Comparison of ENCODE assay signal across 14 cellular contexts in genomic region chr7:95649546-95649945, GRCh38. TPM values are rescaled to one million over a fixed set of nuclear protein-coding genes. Genes with fewer than 3 reads are reported as not detected.
DNase-seq lines count a peak whose midpoint lies in the region; ATAC-seq, FAIRE-seq and TF ChIP-seq lines count a peak whose summit lies in the region.
"Had no signal": no experiment of that assay in that cellular context is flagged by ENCODE, and none has a peak within 500 bp of the region (broad histone marks: within the 10 kb centered on the region; RNA-seq: fewer than 3 reads in every experiment).

No MANE protein-coding gene starts in this region.

- no peaks in the 10 kb centered on the region for H3K9me2 ChIP-seq in GM23248 (ENCODE audit: insufficient read depth)

- intact Hi-C loops in pancreas (cut with DNase I), result no loop called here

- no peak for FAIRE-seq in pancreas (lab: Jason Lieb, UNC)

- no peaks in the 10 kb centered on the region for H3K79me2 ChIP-seq in GM23248 (ENCODE audit: insufficient read depth)

- no peaks in the 10 kb centered on the region for H3K4me1 ChIP-seq in GM23248 (ENCODE audit: insufficient read depth)
- H3K4me1 ChIP-seq in RWPE2 (ENCODE audit: insufficient read depth, poor library complexity, severe bottlenecking), result no peaks in the 10 kb centered on the region
- no peaks in the 10 kb centered on the region for H3K4me1 ChIP-seq in pancreas
- H3K4me1 ChIP-seq: A549, BE2C had no signal

- in situ Hi-C loops in GM23248 (cut with MboI), result no loop called here

- H3F3A ChIP-seq in GM23248 (ENCODE audit: insufficient read depth), result no peaks in the 10 kb centered on the region

- H3K27ac ChIP-seq in GM23248, result no peak overlapping the region
- H3K27ac ChIP-seq in RWPE2 (ENCODE audit: poor library complexity, severe bottlenecking), result no peak overlapping the region
- H3K27ac ChIP-seq in pancreas, result no peak overlapping the region
- H3K27ac ChIP-seq: A549, C4-2B, HL-60 had no signal

- no peak overlapping the region for H2AFZ ChIP-seq in GM23248

- no peak for TF ChIP-seq CTCF in RWPE2 (IDR thresholded peaks at IDR 0.05; ENCODE audit: poor library complexity, severe bottlenecking)
- no peak for TF ChIP-seq CTCF in fibroblast of mammary gland (conservative IDR thresholded peaks at IDR 0.05; ENCODE audit: control insufficient read depth, insufficient read depth, low read depth, low read length)
- TF ChIP-seq CTCF in pancreas (IDR thresholded peaks at IDR 0.05), result no peak

- H3K4me3 ChIP-seq in GM23248 (no peak overlapping the region), RWPE2 (ENCODE audit: severe bottlenecking) (no peak overlapping the region), fibroblast of mammary gland (ENCODE audit: control insufficient read depth, low read depth, low read length) (no peak overlapping the region), pancreas (no peak overlapping the region)
- H3K4me3 ChIP-seq: A549, GM23338 had no signal

- peak; percentile 13 for DNase-seq in GM23248
- DNase-seq in RWPE2 (ENCODE audit: low spot score), result no peak
- DNase-seq in fibroblast of mammary gland (ENCODE audit: low read depth), result peak; percentile 56
- no peak for DNase-seq in pancreas
- DNase-seq: BE2C; CD4-positive, alpha-beta memory T cell; DMS153; H7 had no signal

- no peak overlapping the region for H3K4me2 ChIP-seq in GM23248 (ENCODE audit: unreplicated experiment)
- H3K4me2 ChIP-seq: A549, GM23338 had no signal

- ATAC-seq in RWPE2 (ENCODE audit: low read depth) (0 out of 3 replicates have a peak, but pooled peaks have one; percentile 31), GM19467 (IDR thresholded peaks at IDR 0.05; ENCODE audit: unreplicated experiment) (no peak), pancreas (no peak), SK-N-SH treated with all-trans-retinoic acid at 6 μM for 48 hours (no peak)
- ATAC-seq: GM23338 had no signal

- H4K20me1 ChIP-seq in GM23248 (ENCODE audit: insufficient read depth), result no peaks in the 10 kb centered on the region

- WGBS in GM23248 (ENCODE audit: low coverage in 1 of 2, low lambda C conversion rate in 2 of 2, missing lambda C conversion rate in 2 of 2), 2 experiments, result 54 to 57% methylated on average over 3 of the region's 3 CpGs
- WGBS in pancreas, 2 donors, result 60 to 61% methylated on average over 3 of the region's 3 CpGs

- H3K9ac ChIP-seq in GM23248, result no peak overlapping the region

- H3K9me3 ChIP-seq in GM23248 (ENCODE audit: low read depth) (no peaks in the 10 kb centered on the region), RWPE2 (ENCODE audit: severe bottlenecking) (no peaks in the 10 kb centered on the region), pancreas (no peaks in the 10 kb centered on the region)
- H3K9me3 ChIP-seq: A549, BE2C had no signal

- H3K36me3 ChIP-seq in GM23248 (ENCODE audit: low read depth) (no peaks in the 10 kb centered on the region), RWPE2 (ENCODE audit: low read depth) (no peaks in the 10 kb centered on the region), pancreas (no peaks in the 10 kb centered on the region)
- H3K36me3 ChIP-seq: BE2C had no signal

- H3K27me3 ChIP-seq in GM23248 (replicated peaks; ENCODE audit: insufficient read depth) (no peaks in the 10 kb centered on the region), RWPE2 (ENCODE audit: insufficient read depth, poor library complexity, severe bottlenecking) (peaks cover 5% of the 10 kb centered on the region), pancreas (no peaks in the 10 kb centered on the region)

TF ChIP-seq in SK-N-SH treated with all-trans-retinoic acid at 6 μM for 48 hours, 23 proteins besides CTCF, POLR2A, EP300 and RAD21:
- TF ChIP-seq ZC3H10 (CRISPR knock-in tag; IDR thresholded peaks at IDR 0.05) (no peak), BACH2 (CRISPR knock-in tag; IDR thresholded peaks at IDR 0.05; ENCODE audit: borderline replicate concordance) (no peak), OSR1 (CRISPR knock-in tag; IDR thresholded peaks at IDR 0.05) (no peak), PATZ1 (CRISPR knock-in tag; IDR thresholded peaks at IDR 0.05; ENCODE audit: borderline replicate concordance) (no peak), ZFP3 (CRISPR knock-in tag; IDR thresholded peaks at IDR 0.05) (no peak), ZFP30 (CRISPR knock-in tag; IDR thresholded peaks at IDR 0.05) (no peak), TOX (CRISPR knock-in tag; IDR thresholded peaks at IDR 0.05; ENCODE audit: borderline replicate concordance) (no peak), ISL1 (CRISPR knock-in tag; IDR thresholded peaks at IDR 0.05) (no peak), SNAI2 (CRISPR knock-in tag; IDR thresholded peaks at IDR 0.05) (no peak)
- TF ChIP-seq, protein P1, sequence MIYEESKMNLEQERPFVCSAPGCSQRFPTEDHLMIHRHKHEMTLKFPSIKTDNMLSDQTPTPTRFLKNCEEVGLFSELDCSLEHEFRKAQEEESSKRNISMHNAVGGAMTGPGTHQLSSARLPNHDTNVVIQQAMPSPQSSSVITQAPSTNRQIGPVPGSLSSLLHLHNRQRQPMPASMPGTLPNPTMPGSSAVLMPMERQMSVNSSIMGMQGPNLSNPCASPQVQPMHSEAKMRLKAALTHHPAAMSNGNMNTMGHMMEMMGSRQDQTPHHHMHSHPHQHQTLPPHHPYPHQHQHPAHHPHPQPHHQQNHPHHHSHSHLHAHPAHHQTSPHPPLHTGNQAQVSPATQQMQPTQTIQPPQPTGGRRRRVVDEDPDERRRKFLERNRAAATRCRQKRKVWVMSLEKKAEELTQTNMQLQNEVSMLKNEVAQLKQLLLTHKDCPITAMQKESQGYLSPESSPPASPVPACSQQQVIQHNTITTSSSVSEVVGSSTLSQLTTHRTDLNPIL (CRISPR knock-in tag; IDR thresholded peaks at IDR 0.05; ENCODE audit: low read depth), result no peak

RNA-seq across cellular contexts. Expression of gene PDK4, which starts 53.2 kb away (rescaled TPM):
- total RNA-seq in GM23248 (2014; rRNA removed; shearing (Covaris generic)), result 1.0 and 1.5 TPM in 2 replicates
- 1.2 and 1.4 TPM in 2 replicates for polyA plus RNA-seq in GM23248 (2016; fragmentation: Nextera tagmentation; extraction: Ambion mirVana)
- 100 to 1,000 TPM in 1 of 6 donors, 10 to 100 TPM in 5; 20.4 to 679 (median 53.0) TPM for total RNA-seq in pancreas
- 10 to 100 TPM; 71.3 to 71.7 TPM for polyA plus RNA-seq in pancreas
- total RNA-seq: GM23338 had no signal
- polyA plus RNA-seq: CD4-positive, alpha-beta memory T cell had no signal

Comparison
In these comparisons a context has a peak if more than half of its experiments do, and no peak if none do; other contexts are left out.
1. DNase-seq: peak in GM23248 (single experiment) and fibroblast of mammary gland (single experiment); none in RWPE2 (single experiment) and pancreas (0 of 6).